20 cellular contexts compared by ENCODE assay signal in the genomic region with DNA sequence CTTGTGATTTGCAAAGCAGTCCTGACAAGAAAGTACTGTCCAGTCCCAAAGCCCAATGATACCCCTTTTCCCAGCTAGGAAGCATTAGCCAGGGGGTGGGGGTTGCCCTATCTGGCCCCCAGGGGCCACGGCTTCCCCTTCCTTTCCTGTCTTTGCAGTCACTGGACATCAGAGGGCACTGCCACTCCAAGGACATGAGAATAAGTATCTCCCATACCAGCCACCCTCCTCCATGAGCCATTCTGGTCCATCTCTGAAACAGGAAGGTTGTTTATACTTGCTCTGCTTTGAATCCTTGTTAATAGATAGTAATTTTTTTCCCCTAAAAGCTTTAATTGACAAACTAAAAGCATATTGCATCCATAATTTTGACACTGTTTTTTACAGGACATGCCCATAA.
"Had no signal": no experiment of that assay in that cellular context is flagged by ENCODE, and none has a peak within 500 bp of the region (broad histone marks: within the 10 kb centered on the region; RNA-seq: fewer than 3 reads in every experiment).

No MANE protein-coding gene starts in this region.

- H3K4me3 ChIP-seq: esophagus squamous epithelium, left lung, lower lobe of right lung, pancreas, spleen, testis, transverse colon had no signal

- H3K9me3 Mint-ChIP-seq: activated naive CD4-positive, alpha-beta T cell treated with anti-CD3 and anti-CD28 coated beads, Interleukin-2, amount 50 U/mL, for 24 hours; activated naive CD8-positive, alpha-beta T cell treated with anti-CD3 and anti-CD28 coated beads, Interleukin-2, amount 50 U/mL, for 24 hours; T-helper 2 cell treated with Interferon-gamma antibody and Interleukin-4, amounts not matched to agents 5 μg/mL and 100 μg/mL, for 36 hours had no signal

- H3K27me3 Mint-ChIP-seq: activated naive CD4-positive, alpha-beta T cell treated with anti-CD3 and anti-CD28 coated beads, Interleukin-2, amount 50 U/mL, for 24 hours; activated naive CD8-positive, alpha-beta T cell treated with anti-CD3 and anti-CD28 coated beads, Interleukin-2, amount 50 U/mL, for 24 hours had no signal

- H3K4me3 Mint-ChIP-seq: activated naive CD4-positive, alpha-beta T cell treated with anti-CD3 and anti-CD28 coated beads, Interleukin-2, amount 50 U/mL, for 24 hours; activated naive CD8-positive, alpha-beta T cell treated with anti-CD3 and anti-CD28 coated beads, Interleukin-2, amount 50 U/mL, for 24 hours; T-helper 2 cell treated with Interferon-gamma antibody and Interleukin-4, amounts not matched to agents 5 μg/mL and 100 μg/mL, for 36 hours had no signal

- ATAC-seq: activated naive CD8-positive, alpha-beta T cell treated with anti-CD3 and anti-CD28 coated beads, Interleukin-2, amount 50 U/mL, for 24 hours; left lung; lower lobe of right lung; pancreas; right cardiac atrium had no signal

- H3K4me1 Mint-ChIP-seq: activated naive CD4-positive, alpha-beta T cell treated with anti-CD3 and anti-CD28 coated beads, Interleukin-2, amount 50 U/mL, for 24 hours; activated naive CD8-positive, alpha-beta T cell treated with anti-CD3 and anti-CD28 coated beads, Interleukin-2, amount 50 U/mL, for 24 hours had no signal

- H3K27me3 ChIP-seq: esophagus squamous epithelium, left lung, pancreas, spleen, testis, transverse colon had no signal

- H3K27ac ChIP-seq: epithelial cell of prostate, esophagus squamous epithelium, left lung, lower lobe of right lung, pancreas, spleen, testis, transverse colon had no signal

- H3K4me1 ChIP-seq: lower lobe of right lung, pancreas, spleen, transverse colon had no signal

- H3K9me3 ChIP-seq: esophagus squamous epithelium, left lung, lower lobe of right lung, pancreas, spleen, testis, transverse colon had no signal

- H3K27ac Mint-ChIP-seq: activated naive CD4-positive, alpha-beta T cell treated with anti-CD3 and anti-CD28 coated beads, Interleukin-2, amount 50 U/mL, for 24 hours; activated naive CD8-positive, alpha-beta T cell treated with anti-CD3 and anti-CD28 coated beads, Interleukin-2, amount 50 U/mL, for 24 hours; T-helper 2 cell treated with Interferon-gamma antibody and Interleukin-4, amounts not matched to agents 5 μg/mL and 100 μg/mL, for 36 hours had no signal

- DNase-seq: activated CD4-positive, alpha-beta T cell treated with anti-CD3 and anti-CD28 coated beads for 4 hours; activated CD4-positive, alpha-beta T cell treated with anti-CD3 and anti-CD28 coated beads, Interleukin-2, amount 50 U/mL, for 4 hours; activated CD8-positive, alpha-beta memory T cell treated with anti-CD3 and anti-CD28 coated beads for 24 hours; activated gamma-delta T cell treated with Interleukin-2 at 50 U/mL for 16 hours; activated naive CD8-positive, alpha-beta T cell treated with anti-CD3 and anti-CD28 coated beads, Interleukin-2, amount 50 U/mL, for 24 hours; caudate nucleus; esophagus squamous epithelium; left lung; lower lobe of right lung; nucleus accumbens; pancreas; right cardiac atrium; spleen; stimulated activated naive CD4-positive, alpha-beta T cell treated with Interleukin-2 at 50 U/mL for 16 hours; T-helper 1 cell; testis; transverse colon had no signal
